ENCODE assay signal across 31 cellular contexts in genomic region chr1:169381162-169381561, GRCh38. TPM values are rescaled to one million over a fixed set of nuclear protein-coding genes. Genes with fewer than 3 reads are reported as not detected.
"Had no signal": no experiment of that assay in that cellular context is flagged by ENCODE, and none has a peak within 500 bp of the region (broad histone marks: within the 10 kb centered on the region; RNA-seq: fewer than 3 reads in every experiment).

No MANE protein-coding gene starts in this region.

- H3K4me1 ChIP-seq: colonic mucosa, esophagus squamous epithelium, gastrocnemius medialis, heart right ventricle, left lung, lower lobe of right lung had no signal

- FAIRE-seq: endometrium, islet of Langerhans, keratinocyte had no signal

- H3K4me3 ChIP-seq: colonic mucosa, esophagus squamous epithelium, gastrocnemius medialis, heart right ventricle, left lung, lower lobe of right lung had no signal

- H3K4me1 Mint-ChIP-seq: endodermal cell had no signal

- H3K27ac Mint-ChIP-seq: dendritic cell treated with granulocyte-macrophage colony-stimulating factor and Interleukin-4, amounts not matched to agents 40 ng/mL and 50 ng/mL, for 4 days; effector memory CD8-positive, alpha-beta T cell; endodermal cell had no signal

- H3K27me3 Mint-ChIP-seq: dendritic cell treated with granulocyte-macrophage colony-stimulating factor and Interleukin-4, amounts not matched to agents 40 ng/mL and 50 ng/mL, for 4 days; effector memory CD8-positive, alpha-beta T cell had no signal

- ATAC-seq: effector memory CD8-positive, alpha-beta T cell; esophagus mucosa; gastrocnemius medialis; heart right ventricle; left colon; left lung; left ventricle myocardium superior; lower lobe of right lung had no signal

- H3K9me3 ChIP-seq: colonic mucosa, esophagus squamous epithelium, gastrocnemius medialis, heart right ventricle, left lung, lower lobe of right lung had no signal

- H3K27me3 ChIP-seq: colonic mucosa, esophagus squamous epithelium, gastrocnemius medialis, heart right ventricle, left lung had no signal

- H3K36me3 ChIP-seq: colonic mucosa had no signal

- DNase-seq: colonic mucosa; cortex of kidney; effector CD8-positive, alpha-beta T cell; effector memory CD8-positive, alpha-beta T cell; endodermal cell; erythroblast; esophagus squamous epithelium; foreskin fibroblast; foreskin melanocyte; gastrocnemius medialis; glutamatergic neuron; head of caudate nucleus; heart right ventricle; hippocampal formation; kidney glomerular epithelial cell; left colon; left lung; left ventricle myocardium superior; lower lobe of right lung; mesendoderm; midbrain had no signal

- H3K9me3 Mint-ChIP-seq: dendritic cell treated with granulocyte-macrophage colony-stimulating factor and Interleukin-4, amounts not matched to agents 40 ng/mL and 50 ng/mL, for 4 days; effector memory CD8-positive, alpha-beta T cell; endodermal cell had no signal

- H3K27ac ChIP-seq: colonic mucosa, epithelial cell of prostate, esophagus squamous epithelium, gastrocnemius medialis, heart right ventricle, left lung, lower lobe of right lung had no signal

- H3K4me3 Mint-ChIP-seq: dendritic cell treated with granulocyte-macrophage colony-stimulating factor and Interleukin-4, amounts not matched to agents 40 ng/mL and 50 ng/mL, for 4 days; effector memory CD8-positive, alpha-beta T cell; endodermal cell had no signal

RNA-seq across cellular contexts. Expression of gene CCDC181, which starts 46.1 kb away (rescaled TPM):
- total RNA-seq: colonic mucosa, dermis microvascular lymphatic vessel endothelial cell, esophagus mucosa, lower leg skin, lung microvascular endothelial cell, mononuclear cell had no signal
- polyA plus RNA-seq: keratinocyte had no signal
